In the genomic region with DNA sequence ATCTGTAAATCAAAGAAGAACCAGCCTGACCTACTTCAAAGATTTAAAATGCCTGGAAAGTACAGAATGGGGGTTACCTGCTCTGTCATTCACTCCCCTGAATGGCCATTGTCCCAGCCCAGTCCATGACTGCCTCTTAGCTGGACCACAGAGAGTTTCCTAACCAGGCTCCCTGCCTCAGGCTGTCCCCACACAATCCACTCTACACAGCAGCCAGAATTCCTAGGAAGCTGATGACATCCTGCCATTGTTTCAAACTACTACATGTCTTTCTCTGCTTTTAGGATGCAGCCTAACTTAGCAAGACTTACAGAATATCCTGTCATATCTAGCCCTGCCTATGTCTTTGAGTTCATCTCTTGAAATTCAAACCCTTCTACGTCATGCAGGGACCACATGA, we compare ENCODE assay signal across 1 cellular context.
TF ChIP-seq lines count a peak whose summit lies in the region.

No MANE protein-coding gene starts in this region.

TF ChIP-seq in H1, 55 proteins besides CTCF, POLR2A, EP300 and RAD21 (continued from another document):
- TF ChIP-seq CEBPB (IDR thresholded peaks at IDR 0.05; ENCODE audit: low read depth, low read length): no peak
- TF ChIP-seq, protein P1, sequence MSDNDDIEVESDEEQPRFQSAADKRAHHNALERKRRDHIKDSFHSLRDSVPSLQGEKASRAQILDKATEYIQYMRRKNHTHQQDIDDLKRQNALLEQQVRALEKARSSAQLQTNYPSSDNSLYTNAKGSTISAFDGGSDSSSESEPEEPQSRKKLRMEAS (IDR thresholded peaks at IDR 0.05): no peak
- TF ChIP-seq, protein P2, sequence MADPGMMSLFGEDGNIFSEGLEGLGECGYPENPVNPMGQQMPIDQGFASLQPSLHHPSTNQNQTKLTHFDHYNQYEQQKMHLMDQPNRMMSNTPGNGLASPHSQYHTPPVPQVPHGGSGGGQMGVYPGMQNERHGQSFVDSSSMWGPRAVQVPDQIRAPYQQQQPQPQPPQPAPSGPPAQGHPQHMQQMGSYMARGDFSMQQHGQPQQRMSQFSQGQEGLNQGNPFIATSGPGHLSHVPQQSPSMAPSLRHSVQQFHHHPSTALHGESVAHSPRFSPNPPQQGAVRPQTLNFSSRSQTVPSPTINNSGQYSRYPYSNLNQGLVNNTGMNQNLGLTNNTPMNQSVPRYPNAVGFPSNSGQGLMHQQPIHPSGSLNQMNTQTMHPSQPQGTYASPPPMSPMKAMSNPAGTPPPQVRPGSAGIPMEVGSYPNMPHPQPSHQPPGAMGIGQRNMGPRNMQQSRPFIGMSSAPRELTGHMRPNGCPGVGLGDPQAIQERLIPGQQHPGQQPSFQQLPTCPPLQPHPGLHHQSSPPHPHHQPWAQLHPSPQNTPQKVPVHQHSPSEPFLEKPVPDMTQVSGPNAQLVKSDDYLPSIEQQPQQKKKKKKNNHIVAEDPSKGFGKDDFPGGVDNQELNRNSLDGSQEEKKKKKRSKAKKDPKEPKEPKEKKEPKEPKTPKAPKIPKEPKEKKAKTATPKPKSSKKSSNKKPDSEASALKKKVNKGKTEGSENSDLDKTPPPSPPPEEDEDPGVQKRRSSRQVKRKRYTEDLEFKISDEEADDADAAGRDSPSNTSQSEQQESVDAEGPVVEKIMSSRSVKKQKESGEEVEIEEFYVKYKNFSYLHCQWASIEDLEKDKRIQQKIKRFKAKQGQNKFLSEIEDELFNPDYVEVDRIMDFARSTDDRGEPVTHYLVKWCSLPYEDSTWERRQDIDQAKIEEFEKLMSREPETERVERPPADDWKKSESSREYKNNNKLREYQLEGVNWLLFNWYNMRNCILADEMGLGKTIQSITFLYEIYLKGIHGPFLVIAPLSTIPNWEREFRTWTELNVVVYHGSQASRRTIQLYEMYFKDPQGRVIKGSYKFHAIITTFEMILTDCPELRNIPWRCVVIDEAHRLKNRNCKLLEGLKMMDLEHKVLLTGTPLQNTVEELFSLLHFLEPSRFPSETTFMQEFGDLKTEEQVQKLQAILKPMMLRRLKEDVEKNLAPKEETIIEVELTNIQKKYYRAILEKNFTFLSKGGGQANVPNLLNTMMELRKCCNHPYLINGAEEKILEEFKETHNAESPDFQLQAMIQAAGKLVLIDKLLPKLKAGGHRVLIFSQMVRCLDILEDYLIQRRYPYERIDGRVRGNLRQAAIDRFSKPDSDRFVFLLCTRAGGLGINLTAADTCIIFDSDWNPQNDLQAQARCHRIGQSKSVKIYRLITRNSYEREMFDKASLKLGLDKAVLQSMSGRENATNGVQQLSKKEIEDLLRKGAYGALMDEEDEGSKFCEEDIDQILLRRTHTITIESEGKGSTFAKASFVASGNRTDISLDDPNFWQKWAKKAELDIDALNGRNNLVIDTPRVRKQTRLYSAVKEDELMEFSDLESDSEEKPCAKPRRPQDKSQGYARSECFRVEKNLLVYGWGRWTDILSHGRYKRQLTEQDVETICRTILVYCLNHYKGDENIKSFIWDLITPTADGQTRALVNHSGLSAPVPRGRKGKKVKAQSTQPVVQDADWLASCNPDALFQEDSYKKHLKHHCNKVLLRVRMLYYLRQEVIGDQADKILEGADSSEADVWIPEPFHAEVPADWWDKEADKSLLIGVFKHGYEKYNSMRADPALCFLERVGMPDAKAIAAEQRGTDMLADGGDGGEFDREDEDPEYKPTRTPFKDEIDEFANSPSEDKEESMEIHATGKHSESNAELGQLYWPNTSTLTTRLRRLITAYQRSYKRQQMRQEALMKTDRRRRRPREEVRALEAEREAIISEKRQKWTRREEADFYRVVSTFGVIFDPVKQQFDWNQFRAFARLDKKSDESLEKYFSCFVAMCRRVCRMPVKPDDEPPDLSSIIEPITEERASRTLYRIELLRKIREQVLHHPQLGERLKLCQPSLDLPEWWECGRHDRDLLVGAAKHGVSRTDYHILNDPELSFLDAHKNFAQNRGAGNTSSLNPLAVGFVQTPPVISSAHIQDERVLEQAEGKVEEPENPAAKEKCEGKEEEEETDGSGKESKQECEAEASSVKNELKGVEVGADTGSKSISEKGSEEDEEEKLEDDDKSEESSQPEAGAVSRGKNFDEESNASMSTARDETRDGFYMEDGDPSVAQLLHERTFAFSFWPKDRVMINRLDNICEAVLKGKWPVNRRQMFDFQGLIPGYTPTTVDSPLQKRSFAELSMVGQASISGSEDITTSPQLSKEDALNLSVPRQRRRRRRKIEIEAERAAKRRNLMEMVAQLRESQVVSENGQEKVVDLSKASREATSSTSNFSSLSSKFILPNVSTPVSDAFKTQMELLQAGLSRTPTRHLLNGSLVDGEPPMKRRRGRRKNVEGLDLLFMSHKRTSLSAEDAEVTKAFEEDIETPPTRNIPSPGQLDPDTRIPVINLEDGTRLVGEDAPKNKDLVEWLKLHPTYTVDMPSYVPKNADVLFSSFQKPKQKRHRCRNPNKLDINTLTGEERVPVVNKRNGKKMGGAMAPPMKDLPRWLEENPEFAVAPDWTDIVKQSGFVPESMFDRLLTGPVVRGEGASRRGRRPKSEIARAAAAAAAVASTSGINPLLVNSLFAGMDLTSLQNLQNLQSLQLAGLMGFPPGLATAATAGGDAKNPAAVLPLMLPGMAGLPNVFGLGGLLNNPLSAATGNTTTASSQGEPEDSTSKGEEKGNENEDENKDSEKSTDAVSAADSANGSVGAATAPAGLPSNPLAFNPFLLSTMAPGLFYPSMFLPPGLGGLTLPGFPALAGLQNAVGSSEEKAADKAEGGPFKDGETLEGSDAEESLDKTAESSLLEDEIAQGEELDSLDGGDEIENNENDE (IDR thresholded peaks at IDR 0.05; ENCODE audit: insufficient replicate concordance, low read length): no peak
- no peak for TF ChIP-seq TAF7 (optimal IDR thresholded peaks at IDR 0.05; ENCODE audit: borderline replicate concordance, low read depth, low read length)
- no peak for TF ChIP-seq CBX5 (IDR thresholded peaks at IDR 0.05; ENCODE audit: low read depth, low read length)
- no peak for TF ChIP-seq SP4 (IDR thresholded peaks at IDR 0.05; ENCODE audit: low read length)
- no peak for TF ChIP-seq SP2 (IDR thresholded peaks at IDR 0.05; ENCODE audit: low read length)
- no peak for TF ChIP-seq CHD1 (IDR thresholded peaks at IDR 0.05; ENCODE audit: low read depth, low read length)
